32 cellular contexts compared by ENCODE assay signal in the genomic region with DNA sequence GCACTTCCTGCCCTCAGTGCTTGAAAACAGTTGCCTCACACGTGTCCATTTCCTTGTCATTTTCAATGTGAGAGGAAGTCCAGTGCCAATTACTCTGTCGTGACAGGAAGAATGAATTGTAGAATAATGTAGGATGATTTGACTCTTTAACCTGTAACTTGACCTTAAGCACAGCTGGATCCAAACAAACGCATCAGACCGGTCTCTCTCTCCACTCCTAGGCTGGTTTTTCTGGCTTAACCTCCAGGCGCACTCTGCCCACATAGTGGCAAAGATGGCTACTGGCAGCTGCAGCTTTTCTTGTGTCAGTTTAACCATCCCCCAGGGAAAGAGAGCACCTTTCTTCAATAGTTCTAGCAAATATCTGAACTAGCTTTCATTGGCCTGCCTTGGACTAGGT. TPM values are rescaled to one million over a fixed set of nuclear protein-coding genes. Genes with fewer than 3 reads are reported as not detected.
"Had no signal": no experiment of that assay in that cellular context is flagged by ENCODE, and none has a peak within 500 bp of the region (broad histone marks: within the 10 kb centered on the region; RNA-seq: fewer than 3 reads in every experiment).

No MANE protein-coding gene starts in this region.

- H3K36me3 Mint-ChIP-seq: activated naive CD8-positive, alpha-beta T cell treated with anti-CD3 and anti-CD28 coated beads for 36 hours; natural killer cell had no signal

- H3K27me3 Mint-ChIP-seq: activated naive CD8-positive, alpha-beta T cell treated with anti-CD3 and anti-CD28 coated beads for 36 hours; central memory CD8-positive, alpha-beta T cell; effector memory CD8-positive, alpha-beta T cell had no signal

- H3K27me3 ChIP-seq: breast epithelium, esophagus squamous epithelium, gastrocnemius medialis, neutrophil, tibial artery had no signal

- H3K4me1 ChIP-seq: breast epithelium, esophagus squamous epithelium, gastrocnemius medialis, lower lobe of right lung, pancreas, psoas muscle, tibial artery had no signal

- FAIRE-seq: colon, endothelial cell of umbilical vein, pancreas had no signal

- H3K9me3 Mint-ChIP-seq: activated naive CD8-positive, alpha-beta T cell treated with anti-CD3 and anti-CD28 coated beads for 36 hours; activated T-cell treated with anti-CD3 and anti-CD28 coated beads, Interleukin-2, amount 50 U/mL, for 4 hours; activated T-helper 2 cell treated with anti-CD3 and anti-CD28 coated beads, Interferon-gamma antibody, Interleukin-2, Interleukin-4, amounts not matched to agents 10 μg/mL and 5 μg/mL and 100 μg/mL, durations not matched to agents 14 hours and 24 hours and 36 hours had no signal

- H3K4me3 Mint-ChIP-seq: activated naive CD8-positive, alpha-beta T cell treated with anti-CD3 and anti-CD28 coated beads for 36 hours; activated T-cell treated with anti-CD3 and anti-CD28 coated beads, Interleukin-2, amount 50 U/mL, for 4 hours; central memory CD8-positive, alpha-beta T cell; effector memory CD8-positive, alpha-beta T cell; natural killer cell; stimulated activated naive CD8-positive, alpha-beta T cell treated with anti-CD3 and anti-CD28 coated beads, Interleukin-15, Interleukin-2, amounts not matched to agents 100 ng/mL and 50 ng/mL, for 24 hours had no signal

- ATAC-seq: activated T-cell treated with anti-CD3 and anti-CD28 coated beads, Interleukin-2, amount 50 U/mL, for 4 hours; effector memory CD8-positive, alpha-beta T cell; gastrocnemius medialis; left lobe of liver; lower lobe of right lung; natural killer cell; pancreas; psoas muscle; right cardiac atrium had no signal

- H3K9me3 ChIP-seq: esophagus squamous epithelium, gastrocnemius medialis, lower lobe of right lung, neutrophil, pancreas, psoas muscle, tibial artery had no signal

- H3K4me3 ChIP-seq: breast epithelium, esophagus squamous epithelium, gastrocnemius medialis, lower lobe of right lung, pancreas, psoas muscle, tibial artery had no signal

- H3K27ac Mint-ChIP-seq: activated naive CD8-positive, alpha-beta T cell treated with anti-CD3 and anti-CD28 coated beads for 36 hours; activated T-helper 2 cell treated with anti-CD3 and anti-CD28 coated beads, Interferon-gamma antibody, Interleukin-2, Interleukin-4, amounts not matched to agents 10 μg/mL and 5 μg/mL and 100 μg/mL, durations not matched to agents 14 hours and 24 hours and 36 hours; effector memory CD8-positive, alpha-beta T cell; natural killer cell; stimulated activated naive CD8-positive, alpha-beta T cell treated with anti-CD3 and anti-CD28 coated beads, Interleukin-15, Interleukin-2, amounts not matched to agents 100 ng/mL and 50 ng/mL, for 24 hours had no signal

- H3K36me3 ChIP-seq: breast epithelium, esophagus squamous epithelium, gastrocnemius medialis, lower lobe of right lung, neutrophil, pancreas, tibial artery had no signal

- H3K27ac ChIP-seq: breast epithelium, esophagus squamous epithelium, gastrocnemius medialis, lower lobe of right lung, neutrophil, pancreas, psoas muscle, tibial artery had no signal

- DNase-seq: activated CD4-positive, alpha-beta T cell treated with anti-CD3 and anti-CD28 coated beads for 4 hours; activated CD4-positive, alpha-beta T cell treated with anti-CD3 and anti-CD28 coated beads, Interleukin-2, amount 50 U/mL, for 48 hours; activated CD8-positive, alpha-beta memory T cell treated with anti-CD3 and anti-CD28 coated beads, Interleukin-2, amount 50 U/mL, for 48 hours; activated naive CD4-positive, alpha-beta T cell treated with Interleukin-2 at 50 U/mL for 16 hours; activated naive CD8-positive, alpha-beta T cell treated with anti-CD3 and anti-CD28 coated beads for 36 hours; activated T-cell treated with anti-CD3 and anti-CD28 coated beads, Interleukin-2, amount 50 U/mL, for 4 hours; effector memory CD8-positive, alpha-beta T cell; esophagus squamous epithelium; gastrocnemius medialis; hippocampal formation; islet precursor cell; lower lobe of right lung; natural killer cell; pancreas; psoas muscle; right cardiac atrium; stimulated activated CD4-positive, alpha-beta T cell treated with anti-CD3 and anti-CD28 coated beads, Interleukin-12 subunit alpha, Interleukin-12 subunit beta, amount 100 ng/mL, for 4 hours; substantia nigra; T-helper 9 cell; tibial artery had no signal

- H3K4me1 Mint-ChIP-seq: activated naive CD8-positive, alpha-beta T cell treated with anti-CD3 and anti-CD28 coated beads for 36 hours; central memory CD8-positive, alpha-beta T cell; natural killer cell had no signal

RNA-seq across cellular contexts. Expression of gene PNLIPRP3, which starts 29.4 kb away (rescaled TPM):
- total RNA-seq: activated CD8-positive, alpha-beta memory T cell treated with anti-CD3 and anti-CD28 coated beads for 36 hours; activated naive CD8-positive, alpha-beta T cell treated with anti-CD3 and anti-CD28 coated beads for 36 hours; activated T-cell treated with anti-CD3 and anti-CD28 coated beads, Interleukin-2, amount 50 U/mL, for 4 hours; activated T-helper 2 cell treated with anti-CD3 and anti-CD28 coated beads, Interferon-gamma antibody, Interleukin-2, Interleukin-4, amounts not matched to agents 10 μg/mL and 5 μg/mL and 100 μg/mL, durations not matched to agents 14 hours and 24 hours and 36 hours; dermis microvascular lymphatic vessel endothelial cell; endothelial cell of umbilical vein; gastrocnemius medialis; left lobe of liver; lower lobe of right lung; natural killer cell; psoas muscle; right cardiac atrium; T-helper 1 cell treated with Interleukin-12 subunit alpha and Interleukin-12 subunit beta and Interleukin-4 antibody, amounts not matched to agents 30 ng/mL and 1 ng/mL, for 36 hours; urinary bladder had no signal
- polyA plus RNA-seq: endothelial cell of umbilical vein, pancreas, psoas muscle, right cardiac atrium had no signal
